In the genomic region with DNA sequence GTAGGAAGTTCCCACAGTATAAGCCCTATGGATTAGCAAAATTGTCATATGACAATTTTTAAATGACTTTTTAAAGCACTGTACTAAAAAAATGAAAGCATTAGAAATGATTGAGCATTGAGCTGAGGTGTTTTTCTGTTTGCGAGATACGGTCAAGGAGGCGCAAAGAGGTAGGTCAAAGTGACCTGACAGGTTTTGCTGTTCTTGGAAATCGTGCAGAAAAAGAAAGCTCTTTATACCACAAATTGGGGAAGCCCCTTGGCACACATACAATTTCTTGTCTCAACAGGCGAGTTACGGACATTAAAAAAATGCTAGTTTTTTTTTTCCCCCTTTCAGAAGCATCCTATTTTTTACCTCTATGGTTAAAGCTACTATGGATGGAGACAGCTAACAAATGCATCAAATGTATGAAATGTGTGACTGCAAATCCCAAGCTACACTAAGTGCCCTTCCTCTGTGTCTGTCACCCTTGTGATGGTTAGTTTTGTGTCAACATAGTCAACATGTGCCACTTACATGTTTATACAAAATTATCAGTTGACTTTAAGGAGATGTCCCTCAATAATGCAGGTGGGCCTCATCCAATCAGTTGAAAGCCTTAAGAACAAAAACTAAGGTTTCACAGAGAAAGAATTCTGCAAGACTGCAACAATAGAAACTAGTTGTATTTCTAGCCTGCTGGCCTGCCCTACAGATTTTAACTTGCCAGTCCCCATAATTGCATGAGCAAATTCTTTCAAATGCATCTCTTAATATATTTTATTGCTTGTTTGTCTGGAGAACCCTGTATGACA, we compare ENCODE assay signal across 23 cellular contexts. TPM values are rescaled to one million over a fixed set of nuclear protein-coding genes. Genes with fewer than 3 reads are reported as not detected.
"Had no signal": no experiment of that assay in that cellular context is flagged by ENCODE, and none has a peak within 500 bp of the region (broad histone marks: within the 10 kb centered on the region; RNA-seq: fewer than 3 reads in every experiment).

No MANE protein-coding gene starts in this region.

- ATAC-seq: effector memory CD8-positive, alpha-beta T cell; gastrocnemius medialis had no signal

- H3K9me3 ChIP-seq: esophagus muscularis mucosa, gastrocnemius medialis, left ventricle myocardium inferior, lower lobe of right lung, right atrium auricular region, sigmoid colon, suprapubic skin, tibial artery, upper lobe of left lung, vagina had no signal

- H3K4me3 ChIP-seq: esophagus muscularis mucosa, gastrocnemius medialis, left ventricle myocardium inferior, lower lobe of right lung, right atrium auricular region, sigmoid colon, skin epidermis, suprapubic skin, tibial artery, upper lobe of left lung, vagina had no signal

- FAIRE-seq: colon, keratinocyte had no signal

- H3K27me3 ChIP-seq: esophagus muscularis mucosa, gastrocnemius medialis, right atrium auricular region, sigmoid colon, suprapubic skin, tibial artery, upper lobe of left lung, vagina had no signal

- H3K27ac ChIP-seq: epithelial cell of prostate, esophagus muscularis mucosa, gastrocnemius medialis, left ventricle myocardium inferior, lower lobe of right lung, right atrium auricular region, sigmoid colon, skin epidermis, suprapubic skin, tibial artery, upper lobe of left lung, vagina had no signal

- DNase-seq: effector memory CD8-positive, alpha-beta T cell; gastrocnemius medialis; immature natural killer cell; left ventricle myocardium inferior; lower lobe of right lung; posterior cingulate gyrus; sigmoid colon; stimulated activated CD4-positive, alpha-beta T cell treated with anti-CD3 and anti-CD28 coated beads, Interleukin-12 subunit alpha, Interleukin-12 subunit beta, amount 100 ng/mL, for 4 hours; stimulated activated naive CD4-positive, alpha-beta T cell; tibial artery had no signal

- H3K4me1 ChIP-seq: esophagus muscularis mucosa, gastrocnemius medialis, left ventricle myocardium inferior, lower lobe of right lung, right atrium auricular region, sigmoid colon, suprapubic skin, tibial artery, upper lobe of left lung, vagina had no signal

RNA-seq across cellular contexts. Expression of gene ERICH3, which starts 30.0 kb away (rescaled TPM):
- total RNA-seq: fibroblast of villous mesenchyme, gastrocnemius medialis, left ventricle myocardium inferior, mesothelial cell of epicardium, myocyte, osteoblast, suprapubic skin had no signal
- polyA plus RNA-seq: keratinocyte had no signal
